Comparison of ENCODE assay signal across 15 cellular contexts in the genomic region with DNA sequence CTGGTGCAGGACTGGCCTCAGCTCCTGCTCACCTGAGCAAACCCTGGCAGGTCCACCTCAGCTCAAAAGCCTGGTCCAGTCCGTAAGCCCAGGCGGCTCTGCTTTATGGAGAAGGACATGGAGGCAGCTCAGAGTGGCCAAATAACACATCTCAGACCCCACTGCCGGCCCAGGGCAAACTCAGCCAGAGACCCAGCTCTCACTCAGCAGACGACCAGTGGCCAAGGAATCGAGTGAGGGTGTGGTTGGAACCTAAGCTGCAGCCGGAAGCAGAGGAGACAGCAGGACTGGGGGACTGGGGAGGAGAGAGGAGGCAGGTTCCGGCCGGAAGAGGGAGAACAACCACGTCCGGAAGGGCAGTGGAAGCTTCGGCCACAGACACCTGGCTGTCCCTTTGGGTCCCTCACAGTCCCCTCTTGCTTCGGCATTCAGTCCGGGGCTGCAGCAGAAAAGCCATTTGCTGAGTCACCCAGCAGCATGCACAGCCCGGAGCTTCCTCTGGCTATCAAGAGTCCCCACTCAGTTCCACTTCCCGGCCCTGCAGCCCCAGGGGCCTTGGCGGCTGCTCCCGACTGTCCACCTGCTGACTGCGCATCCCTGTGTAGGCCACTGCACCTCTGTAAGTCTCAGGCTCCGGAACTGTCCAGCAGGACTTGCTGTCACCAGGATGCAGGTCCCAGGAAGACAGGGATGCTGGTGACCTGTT.
A peak's percentile ranks its signal among the peaks of the same experiment; 100 is the strongest.
DNase-seq lines count a peak whose midpoint lies in the region; ATAC-seq and TF ChIP-seq lines count a peak whose summit lies in the region.
"Had no signal": no experiment of that assay in that cellular context is flagged by ENCODE, and none has a peak within 500 bp of the region (broad histone marks: within the 10 kb centered on the region; RNA-seq: fewer than 3 reads in every experiment).

No MANE protein-coding gene starts in this region.

- H3K27me3 ChIP-seq in left ventricle myocardium inferior (ENCODE audit: low read depth): no peaks in the 10 kb centered on the region
- no peaks in the 10 kb centered on the region for H3K27me3 ChIP-seq in upper lobe of right lung
- H3K27me3 ChIP-seq: colonic mucosa had no signal

- H3K36me3 ChIP-seq in left ventricle myocardium inferior: no peaks in the 10 kb centered on the region
- no peaks in the 10 kb centered on the region for H3K36me3 ChIP-seq in upper lobe of right lung
- H3K36me3 ChIP-seq: colonic mucosa had no signal

- DNase-seq in Right ventricle myocardium superior: no peak
- DNase-seq in left ventricle myocardium inferior: no peak
- DNase-seq in SW480 (ENCODE audit: low spot score): peak; percentile 63
- peak; percentile 74 for DNase-seq in islet precursor cell
- peak; percentile 47 for DNase-seq in upper lobe of right lung
- no peak for DNase-seq in NK-92 treated with Interleukin-12 subunit alpha and Interleukin-12 subunit beta, amount 100 ng/mL, for 24 hours (lab: John Stamatoyannopoulos, UW)
- no peak for DNase-seq in activated CD4-positive, alpha-beta memory T cell treated with anti-CD3 and anti-CD28 coated beads, Interleukin-2, amount 10 ng/mL, durations not matched to agents 7 days and 5 days
- DNase-seq in stimulated activated CD4-positive, alpha-beta T cell treated with anti-CD3 and anti-CD28 coated beads, Interleukin-4, amount 100 ng/mL, for 24 hours: no peak
- DNase-seq: activated CD4-positive, alpha-beta T cell treated with anti-CD3 and anti-CD28 coated beads for 1 hour; activated T-cell treated with anti-CD3 and anti-CD28 coated beads, Interleukin-2, amount 50 U/mL, for 24 hours; amygdala; colonic mucosa; NCI-H2029 treated with DMSO at 0.1 percent for 48 hours had no signal

- TF ChIP-seq CTCF in left ventricle myocardium inferior (IDR thresholded peaks at IDR 0.05; ENCODE audit: borderline replicate concordance) (no peak), upper lobe of right lung (IDR thresholded peaks at IDR 0.05) (no peak)

- H3K4me3 ChIP-seq in left ventricle myocardium inferior (no peak overlapping the region), upper lobe of right lung (no peak overlapping the region)
- H3K4me3 ChIP-seq: colonic mucosa, SK-N-MC had no signal

- no peak overlapping the region for H3K27ac Mint-ChIP-seq in activated CD4-positive, alpha-beta memory T cell treated with anti-CD3 and anti-CD28 coated beads, Interleukin-2, amount 10 ng/mL, durations not matched to agents 7 days and 5 days
- H3K27ac Mint-ChIP-seq: activated T-cell treated with anti-CD3 and anti-CD28 coated beads, Interleukin-2, amount 50 U/mL, for 24 hours had no signal

- no peaks in the 10 kb centered on the region for H3K36me3 Mint-ChIP-seq in activated CD4-positive, alpha-beta memory T cell treated with anti-CD3 and anti-CD28 coated beads, Interleukin-2, amount 10 ng/mL, durations not matched to agents 7 days and 5 days (ENCODE audit: low read depth)

- H3K4me3 Mint-ChIP-seq in activated CD4-positive, alpha-beta memory T cell treated with anti-CD3 and anti-CD28 coated beads, Interleukin-2, amount 10 ng/mL, durations not matched to agents 7 days and 5 days: no peak overlapping the region
- H3K4me3 Mint-ChIP-seq: activated T-cell treated with anti-CD3 and anti-CD28 coated beads, Interleukin-2, amount 50 U/mL, for 24 hours had no signal

- POLR2A ChIA-PET in activated CD4-positive, alpha-beta memory T cell treated with anti-CD3 and anti-CD28 coated beads, Interleukin-2, amount 10 ng/mL, durations not matched to agents 7 days and 5 days (lab: Charles Lee): no interaction called here

- H3K27me3 Mint-ChIP-seq in activated CD4-positive, alpha-beta memory T cell treated with anti-CD3 and anti-CD28 coated beads, Interleukin-2, amount 10 ng/mL, durations not matched to agents 7 days and 5 days: no peaks in the 10 kb centered on the region

- intact Hi-C loops in Right ventricle myocardium superior (cut with DNase I) (no loop called here), left ventricle myocardium inferior (cut with micrococcal nuclease) (no loop called here), upper lobe of right lung (cut with DNase I) (no loop called here)

- peak; percentile 28 for ATAC-seq in Right ventricle myocardium superior (ENCODE audit: poor library complexity)
- peak; percentile 49 for ATAC-seq in upper lobe of right lung
- ATAC-seq: HCT116 had no signal

- peaks cover 5% of the 10 kb centered on the region for H3K4me1 Mint-ChIP-seq in activated CD4-positive, alpha-beta memory T cell treated with anti-CD3 and anti-CD28 coated beads, Interleukin-2, amount 10 ng/mL, durations not matched to agents 7 days and 5 days

- H3K27ac ChIP-seq in left ventricle myocardium inferior (replicated peaks) (no peak overlapping the region), upper lobe of right lung (no peak overlapping the region)
- H3K27ac ChIP-seq: colonic mucosa, SK-N-MC had no signal

- H3K9me3 ChIP-seq in left ventricle myocardium inferior (replicated peaks): no peaks in the 10 kb centered on the region
- H3K9me3 ChIP-seq in upper lobe of right lung: no peaks in the 10 kb centered on the region
- H3K9me3 ChIP-seq: colonic mucosa had no signal

- H3K9me3 Mint-ChIP-seq in activated CD4-positive, alpha-beta memory T cell treated with anti-CD3 and anti-CD28 coated beads, Interleukin-2, amount 10 ng/mL, durations not matched to agents 7 days and 5 days: no peaks in the 10 kb centered on the region
- H3K9me3 Mint-ChIP-seq: activated T-cell treated with anti-CD3 and anti-CD28 coated beads, Interleukin-2, amount 50 U/mL, for 24 hours had no signal

- CTCF ChIA-PET in activated CD4-positive, alpha-beta memory T cell treated with anti-CD3 and anti-CD28 coated beads, Interleukin-2, amount 10 ng/mL, durations not matched to agents 7 days and 5 days (lab: Charles Lee): no interaction called here

- H3K4me1 ChIP-seq in left ventricle myocardium inferior (peaks cover 19% of the 10 kb centered on the region), upper lobe of right lung (no peaks in the 10 kb centered on the region)
- H3K4me1 ChIP-seq: colonic mucosa had no signal

Comparison
In these comparisons a context has a peak if more than half of its experiments do, and no peak if none do; other contexts are left out.
1. DNase-seq: peak in SW480 (single experiment), islet precursor cell (single experiment) and upper lobe of right lung (single experiment); none in Right ventricle myocardium superior (single experiment), left ventricle myocardium inferior (single experiment), NK-92 treated with Interleukin-12 subunit alpha and Interleukin-12 subunit beta, amount 100 ng/mL, for 24 hours (single experiment), activated CD4-positive, alpha-beta memory T cell treated with anti-CD3 and anti-CD28 coated beads, Interleukin-2, amount 10 ng/mL, durations not matched to agents 7 days and 5 days (single experiment) and stimulated activated CD4-positive, alpha-beta T cell treated with anti-CD3 and anti-CD28 coated beads, Interleukin-4, amount 100 ng/mL, for 24 hours (single experiment).